ENCODE assay signal across 25 cellular contexts in the genomic region with DNA sequence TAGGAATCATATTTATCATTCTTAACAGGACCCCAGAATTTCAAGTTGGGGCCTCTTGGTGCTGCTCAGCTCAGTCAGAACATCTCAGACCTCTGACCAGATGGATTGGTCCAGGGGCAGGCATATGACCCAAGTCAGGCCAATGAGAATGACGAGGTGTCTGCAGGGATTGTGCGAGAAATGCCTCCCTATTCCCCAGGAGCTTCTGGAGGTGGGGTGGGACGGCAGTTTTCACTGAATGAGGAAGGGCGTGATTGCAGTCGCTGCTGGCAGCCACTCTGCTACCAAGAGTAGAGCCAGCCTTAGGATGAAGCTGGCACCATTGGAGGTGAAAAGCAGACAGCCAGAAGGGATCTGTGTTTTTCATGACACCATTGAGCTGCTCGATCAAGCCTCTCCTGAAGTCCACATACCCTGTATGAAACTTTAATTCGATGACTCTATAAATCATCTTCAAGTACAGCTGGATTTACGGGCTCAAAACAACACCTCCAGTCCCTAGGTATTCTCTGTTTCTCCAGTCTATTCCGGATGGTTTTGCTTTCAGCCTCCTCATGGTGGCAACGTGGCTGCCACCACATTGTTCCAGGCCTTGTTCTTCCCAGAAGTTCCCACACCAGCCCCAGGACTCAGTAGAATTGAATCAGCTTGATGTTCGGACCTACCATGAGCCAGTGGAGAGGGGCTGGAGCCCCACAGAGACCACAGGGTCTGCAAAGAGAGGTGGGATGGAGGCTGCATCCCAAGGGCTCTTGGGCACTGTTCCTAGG.
"Had no signal": no experiment of that assay in that cellular context is flagged by ENCODE, and none has a peak within 500 bp of the region (broad histone marks: within the 10 kb centered on the region; RNA-seq: fewer than 3 reads in every experiment).

No MANE protein-coding gene starts in this region.

- H3K27me3 Mint-ChIP-seq: type B pancreatic cell had no signal

- H3K4me3 Mint-ChIP-seq: activated T-cell treated with anti-CD3 and anti-CD28 coated beads, Interleukin-2, amount 50 U/mL, for 72 hours; dendritic cell treated with granulocyte-macrophage colony-stimulating factor and Interleukin-4, amounts not matched to agents 40 ng/mL and 50 ng/mL, for 4 days; naive thymus-derived CD8-positive, alpha-beta T cell; stimulated activated memory B cell treated with anti-CD40 and anti-IgM and Interleukin-4, amounts not matched to agents 10 μg/mL and 1 μg/mL and 100 μg/mL, for 72 hours; stimulated activated naive CD8-positive, alpha-beta T cell treated with anti-CD3 and anti-CD28 coated beads, Interleukin-15, amount 100 ng/mL, for 72 hours; type B pancreatic cell had no signal

- H3K36me3 Mint-ChIP-seq: activated naive CD4-positive, alpha-beta T cell treated with anti-CD3 and anti-CD28 coated beads, Interleukin-2, amount 50 U/mL, for 72 hours; naive thymus-derived CD8-positive, alpha-beta T cell; stimulated activated memory B cell treated with anti-CD40 and anti-IgM and Interleukin-4, amounts not matched to agents 10 μg/mL and 1 μg/mL and 100 μg/mL, for 72 hours; type B pancreatic cell had no signal

- H3K4me1 ChIP-seq: breast epithelium, esophagus squamous epithelium, heart right ventricle, parathyroid adenoma, psoas muscle, vagina had no signal

- H3K4me1 Mint-ChIP-seq: naive thymus-derived CD8-positive, alpha-beta T cell; stimulated activated memory B cell treated with anti-CD40 and anti-IgM and Interleukin-4, amounts not matched to agents 10 μg/mL and 1 μg/mL and 100 μg/mL, for 72 hours; stimulated activated naive CD8-positive, alpha-beta T cell treated with anti-CD3 and anti-CD28 coated beads, Interleukin-15, amount 100 ng/mL, for 72 hours had no signal

- H3K4me3 ChIP-seq: breast epithelium, esophagus squamous epithelium, heart right ventricle, psoas muscle, smooth muscle cell, vagina had no signal

- H3K27ac ChIP-seq: breast epithelium, esophagus squamous epithelium, heart right ventricle, parathyroid adenoma, psoas muscle, vagina, VCaP had no signal

- ATAC-seq: activated naive CD4-positive, alpha-beta T cell treated with anti-CD3 and anti-CD28 coated beads, Interleukin-2, amount 50 U/mL, for 72 hours; activated T-cell treated with anti-CD3 and anti-CD28 coated beads, Interleukin-2, amount 50 U/mL, for 72 hours; heart right ventricle; naive thymus-derived CD8-positive, alpha-beta T cell; psoas muscle; stimulated activated memory B cell treated with anti-CD40 and anti-IgM and Interleukin-4, amounts not matched to agents 10 μg/mL and 1 μg/mL and 100 μg/mL, for 72 hours; stimulated activated naive CD8-positive, alpha-beta T cell treated with anti-CD3 and anti-CD28 coated beads, Interleukin-15, amount 100 ng/mL, for 72 hours had no signal

- H3K9me3 Mint-ChIP-seq: activated T-cell treated with anti-CD3 and anti-CD28 coated beads, Interleukin-2, amount 50 U/mL, for 72 hours; dendritic cell treated with granulocyte-macrophage colony-stimulating factor and Interleukin-4, amounts not matched to agents 40 ng/mL and 50 ng/mL, for 4 days; naive thymus-derived CD8-positive, alpha-beta T cell; stimulated activated memory B cell treated with anti-CD40 and anti-IgM and Interleukin-4, amounts not matched to agents 10 μg/mL and 1 μg/mL and 100 μg/mL, for 72 hours; stimulated activated naive CD8-positive, alpha-beta T cell treated with anti-CD3 and anti-CD28 coated beads, Interleukin-15, amount 100 ng/mL, for 72 hours; type B pancreatic cell had no signal

- H3K9me3 ChIP-seq: breast epithelium, esophagus squamous epithelium, heart right ventricle, psoas muscle, vagina had no signal

- H3K79me2 ChIP-seq: parathyroid adenoma had no signal

- DNase-seq: activated CD4-positive, alpha-beta T cell treated with anti-CD3 and anti-CD28 coated beads for 4 hours; activated CD4-positive, alpha-beta T cell treated with anti-CD3 and anti-CD28 coated beads, Interleukin-2, amount 50 U/mL, for 4 hours; activated naive CD4-positive, alpha-beta T cell; activated T-cell treated with anti-CD3 and anti-CD28 coated beads, Interleukin-2, amount 50 U/mL, for 72 hours; central memory CD4-positive, alpha-beta T cell; esophagus squamous epithelium; foreskin melanocyte; heart right ventricle; midbrain; psoas muscle; stimulated activated CD4-positive, alpha-beta T cell treated with anti-CD3 and anti-CD28 coated beads, Interleukin-1b, Interleukin-23, amount 100 ng/mL, for 48 hours; stimulated activated CD4-positive, alpha-beta T cell treated with anti-CD3 and anti-CD28 coated beads, Interleukin-4, amount 100 ng/mL, for 4 hours; stimulated activated CD8-positive, alpha-beta memory T cell treated with anti-CD3 and anti-CD28 coated beads, Interleukin-4, amount 100 ng/mL, for 48 hours; stimulated activated naive CD8-positive, alpha-beta T cell treated with anti-CD3 and anti-CD28 coated beads, Interleukin-15, amount 100 ng/mL, for 72 hours; substantia nigra had no signal

- H3K36me3 ChIP-seq: breast epithelium, esophagus squamous epithelium, heart right ventricle, vagina had no signal

- H3K27ac Mint-ChIP-seq: activated naive CD4-positive, alpha-beta T cell treated with anti-CD3 and anti-CD28 coated beads, Interleukin-2, amount 50 U/mL, for 72 hours; activated T-cell treated with anti-CD3 and anti-CD28 coated beads, Interleukin-2, amount 50 U/mL, for 72 hours; dendritic cell treated with granulocyte-macrophage colony-stimulating factor and Interleukin-4, amounts not matched to agents 40 ng/mL and 50 ng/mL, for 4 days; naive thymus-derived CD8-positive, alpha-beta T cell; stimulated activated memory B cell treated with anti-CD40 and anti-IgM and Interleukin-4, amounts not matched to agents 10 μg/mL and 1 μg/mL and 100 μg/mL, for 72 hours; type B pancreatic cell had no signal

- H3K4me2 ChIP-seq: smooth muscle cell had no signal

- H3K27me3 ChIP-seq: breast epithelium, vagina had no signal

- H2AFZ ChIP-seq: parathyroid adenoma had no signal
